2 cellular contexts compared by ENCODE assay signal in the genomic region with DNA sequence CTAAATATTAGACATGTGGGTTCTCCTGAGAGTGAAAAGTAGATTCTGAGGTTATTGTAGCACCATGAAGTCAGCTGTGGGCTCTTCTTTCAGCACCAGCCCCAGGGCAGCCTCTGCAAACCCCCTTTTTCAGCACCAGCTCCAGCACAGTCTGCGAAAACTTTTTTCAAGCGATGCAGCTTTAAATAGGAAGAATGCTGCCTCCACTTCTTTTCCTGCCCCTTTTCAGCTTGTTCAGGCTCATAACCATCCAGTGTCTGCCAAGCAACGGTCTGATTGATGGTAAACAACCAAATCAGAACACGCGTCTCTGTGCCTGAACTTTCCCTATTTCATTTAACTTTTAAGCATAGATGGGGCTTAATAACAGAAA.
TF ChIP-seq lines count a peak whose summit lies in the region.

Gene COL5A2 (minus strand): TSS at position 155 of the 373 bp plus-strand sequence. CDS start 157 bp downstream, outside the sequence.

TF ChIP-seq in HEK293, 187 proteins besides CTCF, POLR2A, EP300 and RAD21 (continued from another document):
- TF ChIP-seq, protein P1, sequence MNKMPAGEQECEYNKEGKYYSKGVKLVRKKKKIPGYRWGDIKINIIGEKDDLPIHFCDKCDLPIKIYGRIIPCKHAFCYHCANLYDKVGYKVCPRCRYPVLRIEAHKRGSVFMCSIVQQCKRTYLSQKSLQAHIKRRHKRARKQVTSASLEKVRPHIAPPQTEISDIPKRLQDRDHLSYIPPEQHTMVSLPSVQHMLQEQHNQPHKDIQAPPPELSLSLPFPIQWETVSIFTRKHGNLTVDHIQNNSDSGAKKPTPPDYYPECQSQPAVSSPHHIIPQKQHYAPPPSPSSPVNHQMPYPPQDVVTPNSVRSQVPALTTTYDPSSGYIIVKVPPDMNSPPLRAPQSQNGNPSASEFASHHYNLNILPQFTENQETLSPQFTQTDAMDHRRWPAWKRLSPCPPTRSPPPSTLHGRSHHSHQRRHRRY (tag by site-specific recombination; IDR thresholded peaks at IDR 0.05) = no peak
- TF ChIP-seq, protein P2, sequence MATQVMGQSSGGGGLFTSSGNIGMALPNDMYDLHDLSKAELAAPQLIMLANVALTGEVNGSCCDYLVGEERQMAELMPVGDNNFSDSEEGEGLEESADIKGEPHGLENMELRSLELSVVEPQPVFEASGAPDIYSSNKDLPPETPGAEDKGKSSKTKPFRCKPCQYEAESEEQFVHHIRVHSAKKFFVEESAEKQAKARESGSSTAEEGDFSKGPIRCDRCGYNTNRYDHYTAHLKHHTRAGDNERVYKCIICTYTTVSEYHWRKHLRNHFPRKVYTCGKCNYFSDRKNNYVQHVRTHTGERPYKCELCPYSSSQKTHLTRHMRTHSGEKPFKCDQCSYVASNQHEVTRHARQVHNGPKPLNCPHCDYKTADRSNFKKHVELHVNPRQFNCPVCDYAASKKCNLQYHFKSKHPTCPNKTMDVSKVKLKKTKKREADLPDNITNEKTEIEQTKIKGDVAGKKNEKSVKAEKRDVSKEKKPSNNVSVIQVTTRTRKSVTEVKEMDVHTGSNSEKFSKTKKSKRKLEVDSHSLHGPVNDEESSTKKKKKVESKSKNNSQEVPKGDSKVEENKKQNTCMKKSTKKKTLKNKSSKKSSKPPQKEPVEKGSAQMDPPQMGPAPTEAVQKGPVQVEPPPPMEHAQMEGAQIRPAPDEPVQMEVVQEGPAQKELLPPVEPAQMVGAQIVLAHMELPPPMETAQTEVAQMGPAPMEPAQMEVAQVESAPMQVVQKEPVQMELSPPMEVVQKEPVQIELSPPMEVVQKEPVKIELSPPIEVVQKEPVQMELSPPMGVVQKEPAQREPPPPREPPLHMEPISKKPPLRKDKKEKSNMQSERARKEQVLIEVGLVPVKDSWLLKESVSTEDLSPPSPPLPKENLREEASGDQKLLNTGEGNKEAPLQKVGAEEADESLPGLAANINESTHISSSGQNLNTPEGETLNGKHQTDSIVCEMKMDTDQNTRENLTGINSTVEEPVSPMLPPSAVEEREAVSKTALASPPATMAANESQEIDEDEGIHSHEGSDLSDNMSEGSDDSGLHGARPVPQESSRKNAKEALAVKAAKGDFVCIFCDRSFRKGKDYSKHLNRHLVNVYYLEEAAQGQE (tag by site-specific recombination; IDR thresholded peaks at IDR 0.05) = peak; percentile 69

TF ChIP-seq in GM12878, 131 proteins besides CTCF, POLR2A, EP300 and RAD21 (continued from another document):
- TF ChIP-seq, protein P3, sequence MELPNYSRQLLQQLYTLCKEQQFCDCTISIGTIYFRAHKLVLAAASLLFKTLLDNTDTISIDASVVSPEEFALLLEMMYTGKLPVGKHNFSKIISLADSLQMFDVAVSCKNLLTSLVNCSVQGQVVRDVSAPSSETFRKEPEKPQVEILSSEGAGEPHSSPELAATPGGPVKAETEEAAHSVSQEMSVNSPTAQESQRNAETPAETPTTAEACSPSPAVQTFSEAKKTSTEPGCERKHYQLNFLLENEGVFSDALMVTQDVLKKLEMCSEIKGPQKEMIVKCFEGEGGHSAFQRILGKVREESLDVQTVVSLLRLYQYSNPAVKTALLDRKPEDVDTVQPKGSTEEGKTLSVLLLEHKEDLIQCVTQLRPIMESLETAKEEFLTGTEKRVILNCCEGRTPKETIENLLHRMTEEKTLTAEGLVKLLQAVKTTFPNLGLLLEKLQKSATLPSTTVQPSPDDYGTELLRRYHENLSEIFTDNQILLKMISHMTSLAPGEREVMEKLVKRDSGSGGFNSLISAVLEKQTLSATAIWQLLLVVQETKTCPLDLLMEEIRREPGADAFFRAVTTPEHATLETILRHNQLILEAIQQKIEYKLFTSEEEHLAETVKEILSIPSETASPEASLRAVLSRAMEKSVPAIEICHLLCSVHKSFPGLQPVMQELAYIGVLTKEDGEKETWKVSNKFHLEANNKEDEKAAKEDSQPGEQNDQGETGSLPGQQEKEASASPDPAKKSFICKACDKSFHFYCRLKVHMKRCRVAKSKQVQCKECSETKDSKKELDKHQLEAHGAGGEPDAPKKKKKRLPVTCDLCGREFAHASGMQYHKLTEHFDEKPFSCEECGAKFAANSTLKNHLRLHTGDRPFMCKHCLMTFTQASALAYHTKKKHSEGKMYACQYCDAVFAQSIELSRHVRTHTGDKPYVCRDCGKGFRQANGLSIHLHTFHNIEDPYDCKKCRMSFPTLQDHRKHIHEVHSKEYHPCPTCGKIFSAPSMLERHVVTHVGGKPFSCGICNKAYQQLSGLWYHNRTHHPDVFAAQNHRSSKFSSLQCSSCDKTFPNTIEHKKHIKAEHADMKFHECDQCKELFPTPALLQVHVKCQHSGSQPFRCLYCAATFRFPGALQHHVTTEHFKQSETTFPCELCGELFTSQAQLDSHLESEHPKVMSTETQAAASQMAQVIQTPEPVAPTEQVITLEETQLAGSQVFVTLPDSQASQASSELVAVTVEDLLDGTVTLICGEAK (IDR thresholded peaks at IDR 0.05; ENCODE audit: borderline replicate concordance) = no peak
- TF ChIP-seq IRF3 (IDR thresholded peaks at IDR 0.05) (no peak), KLF5 (IDR thresholded peaks at IDR 0.05; ENCODE audit: partially characterized antibody) (no peak), SUPT20H (IDR thresholded peaks at IDR 0.05; ENCODE audit: borderline replicate concordance, control insufficient read depth, low read depth, low read length) (no peak), ASH2L (IDR thresholded peaks at IDR 0.05; ENCODE audit: borderline replicate concordance, low read depth) (no peak), SIN3A (IDR thresholded peaks at IDR 0.05; ENCODE audit: low read depth, low read length) (no peak), RAD51 (IDR thresholded peaks at IDR 0.05) (no peak), ESRRA (IDR thresholded peaks at IDR 0.05; ENCODE audit: low read length) (no peak), NFXL1 (IDR thresholded peaks at IDR 0.05; ENCODE audit: borderline replicate concordance) (no peak), CUX1 (IDR thresholded peaks at IDR 0.05; ENCODE audit: insufficient replicate concordance, low read depth, low read length) (no peak), SMC3 (IDR thresholded peaks at IDR 0.05; ENCODE audit: borderline replicate concordance, low read length) (no peak)
